28 cellular contexts compared by ENCODE assay signal in the genomic region with DNA sequence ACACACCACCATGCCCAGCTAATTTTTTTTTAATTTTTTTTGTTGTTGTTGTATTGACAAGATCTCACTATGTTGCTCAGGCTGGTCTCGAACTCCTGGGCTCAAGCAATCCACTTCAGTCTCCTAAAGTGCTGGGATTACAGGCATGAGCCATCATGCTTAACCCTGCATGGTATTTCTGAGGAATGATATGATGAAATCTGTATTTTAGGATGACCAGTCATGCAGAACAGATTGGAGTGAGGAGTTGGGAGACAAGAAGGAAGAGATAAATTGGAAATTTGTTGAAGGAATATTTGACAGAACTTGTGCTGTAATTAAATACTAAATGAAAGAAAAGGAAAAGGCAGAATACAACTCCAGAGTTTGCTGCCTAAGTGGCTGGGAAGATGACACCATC.
"Had no signal": no experiment of that assay in that cellular context is flagged by ENCODE, and none has a peak within 500 bp of the region (broad histone marks: within the 10 kb centered on the region; RNA-seq: fewer than 3 reads in every experiment).

No MANE protein-coding gene starts in this region.

- ATAC-seq: activated CD8-positive, alpha-beta T cell treated with anti-CD3 and anti-CD28 coated beads for 36 hours; activated T-cell treated with anti-CD3 and anti-CD28 coated beads, Interleukin-2, amount 50 U/mL, for 72 hours; activated T-helper 17 cell treated with anti-CD3 and anti-CD28 coated beads, Interleukin-2, amount 50 U/mL, for 72 hours; Panc1 had no signal

- H3K9me3 ChIP-seq: SJCRH30 had no signal

- H3K36me3 ChIP-seq: cardiac muscle cell, SJCRH30 had no signal

- H3K27ac ChIP-seq: cardiac muscle cell, KMS-11, SJCRH30, SK-N-MC had no signal

- DNase-seq: activated CD4-positive, alpha-beta T cell treated with anti-CD3 and anti-CD28 coated beads, Interleukin-2, amount 10 ng/mL, durations not matched to agents 24 days and 14 days; activated CD4-positive, alpha-beta T cell treated with anti-CD3 and anti-CD28 coated beads, Interleukin-2, amount 50 U/mL, for 4 hours; activated CD8-positive, alpha-beta T cell treated with anti-CD3 and anti-CD28 coated beads for 36 hours; activated effector memory CD4-positive, alpha-beta T cell treated with anti-CD3 and anti-CD28 coated beads, Interleukin-2, amount 50 U/mL, for 16 hours; activated naive CD4-positive, alpha-beta T cell; activated naive CD4-positive, alpha-beta T cell treated with anti-CD3 and anti-CD28 coated beads, Interleukin-2, amount 50 U/mL, for 16 hours; activated naive CD8-positive, alpha-beta T cell treated with anti-CD3 and anti-CD28 coated beads for 36 hours; activated T-cell treated with anti-CD3 and anti-CD28 coated beads, Interleukin-2, amount 50 U/mL, for 1 hour; activated T-cell treated with anti-CD3 and anti-CD28 coated beads, Interleukin-2, amount 50 U/mL, for 72 hours; anterior cingulate cortex; MM.1S; MV-4-11; NCI-H1092; NCI-H1436 treated with DMSO at 0.1 percent for 48 hours; NCI-H187; NCI-H2029 treated with DMSO at 0.1 percent for 48 hours; NCI-H2107; NCI-H2171 treated with DMSO at 0.1 percent for 48 hours; NCI-H2227 treated with DMSO at 0.1 percent for 48 hours; NCI-H524 treated with DMSO at 0.1 percent for 48 hours; SHP77; SJCRH30 had no signal

- H3K9ac ChIP-seq: KMS-11 had no signal

- H3K4me2 ChIP-seq: KMS-11 had no signal

- FAIRE-seq: TTC549 had no signal

- H3K27me3 ChIP-seq: cardiac muscle cell, SJCRH30 had no signal

- H3K4me3 ChIP-seq: cardiac muscle cell, SJCRH30, SK-N-MC had no signal
